8 cellular contexts compared by ENCODE assay signal in genomic region chr9:91101598-91102168, GRCh38.
A peak's percentile ranks its signal among the peaks of the same experiment; 100 is the strongest.
DNase-seq lines count a peak whose midpoint lies in the region; ATAC-seq and TF ChIP-seq lines count a peak whose summit lies in the region.

No MANE protein-coding gene starts in this region.

- no TSS peak for BruUV-seq in A673 (replicated peaks; lab: Mats Ljungman, UMichigan)

- peak; percentile 97 for DNase-seq in activated CD8-positive, alpha-beta T cell treated with anti-CD3 and anti-CD28 coated beads for 36 hours
- DNase-seq in right cardiac atrium = peak in 1 of 3 donors; percentile 49
- peak; percentile 54 for DNase-seq in stimulated activated CD8-positive, alpha-beta memory T cell treated with anti-CD3 and anti-CD28 coated beads, Interleukin-7, amount 100 ng/mL, for 24 hours (ENCODE audit: low read depth)
- DNase-seq in A172 (ENCODE audit: low spot score) = no peak
- DNase-seq in A673 (ENCODE audit: low spot score) = no peak
- DNase-seq in iPS-NIHi11 (ENCODE audit: low spot score) = no peak
- DNase-seq in middle frontal gyrus (ENCODE audit: extremely low spot score, low spot score) = no peak

- peaks cover 2% of the 10 kb centered on the region for H3K36me3 Mint-ChIP-seq in activated CD8-positive, alpha-beta T cell treated with anti-CD3 and anti-CD28 coated beads for 36 hours (ENCODE audit: low read depth)

- intact Hi-C loops in activated CD8-positive, alpha-beta T cell treated with anti-CD3 and anti-CD28 coated beads for 36 hours (cut with micrococcal nuclease) = loop anchor here (1.0 to 5.0 kb wide), 3 partner anchors 46 to 92 kb away; no protein-coding TSS in a partner anchor
- intact Hi-C loops in right cardiac atrium (cut with DNase I) = loop anchor here in 1 of 4 donors (10.0 kb wide), 2 partner anchors 93 to 323 kb away; partner anchors contain the start of gene NFIL3
- intact Hi-C loops in A673 (cut with micrococcal nuclease; ENCODE audit: unreplicated experiment) = no loop called here

- H3K27ac Mint-ChIP-seq in activated CD8-positive, alpha-beta T cell treated with anti-CD3 and anti-CD28 coated beads for 36 hours = peak overlapping the region; percentile 95

- CTCF ChIA-PET in activated CD8-positive, alpha-beta T cell treated with anti-CD3 and anti-CD28 coated beads for 36 hours (lab: Charles Lee) = interaction anchor here (1.2 to 3.0 kb wide), 6 partner anchors 16 to 324 kb away, joined by 5 to 22 read pairs (median 5); no protein-coding TSS in a partner anchor
- CTCF ChIA-PET in A673 (lab: Charles Lee) = no interaction called here

- peaks cover 58% of the 10 kb centered on the region for H3K4me1 Mint-ChIP-seq in activated CD8-positive, alpha-beta T cell treated with anti-CD3 and anti-CD28 coated beads for 36 hours (ENCODE audit: low read depth)

- H3K4me3 ChIP-seq in right cardiac atrium (ENCODE audit: low read length) = no peak overlapping the region
- H3K4me3 ChIP-seq in A673 (ENCODE audit: low read depth, low read length, poor library complexity, severe bottlenecking) = no peak overlapping the region

- peaks cover 3% of the 10 kb centered on the region for H3K27me3 Mint-ChIP-seq in activated CD8-positive, alpha-beta T cell treated with anti-CD3 and anti-CD28 coated beads for 36 hours

- H3K9me3 ChIP-seq in right cardiac atrium (ENCODE audit: control insufficient read depth, low read length) (no peaks in the 10 kb centered on the region), A673 (ENCODE audit: low read depth, low read length, poor library complexity, severe bottlenecking) (no peaks in the 10 kb centered on the region)

- TF ChIP-seq CTCF in activated CD8-positive, alpha-beta T cell treated with anti-CD3 and anti-CD28 coated beads for 36 hours (IDR thresholded peaks at IDR 0.05) = no peak
- no peak for TF ChIP-seq CTCF in A673 (conservative IDR thresholded peaks at IDR 0.05; ENCODE audit: low read depth, low read length)

- no peaks in the 10 kb centered on the region for H3K9me3 Mint-ChIP-seq in activated CD8-positive, alpha-beta T cell treated with anti-CD3 and anti-CD28 coated beads for 36 hours

- H3K4me1 ChIP-seq in right cardiac atrium (ENCODE audit: control insufficient read depth, insufficient read depth, low read length) (peaks cover 14% of the 10 kb centered on the region), A673 (ENCODE audit: insufficient read depth, low read length, poor library complexity, severe bottlenecking) (peaks cover 7% of the 10 kb centered on the region)

- WGBS in right cardiac atrium = 37% methylated on average over 8 of the region's 8 CpGs

- peak overlapping the region; percentile 79 for H3K4me3 Mint-ChIP-seq in activated CD8-positive, alpha-beta T cell treated with anti-CD3 and anti-CD28 coated beads for 36 hours

- POLR2A ChIA-PET in activated CD8-positive, alpha-beta T cell treated with anti-CD3 and anti-CD28 coated beads for 36 hours (lab: Charles Lee) = interaction anchor here (0.8 to 5.9 kb wide), 13 partner anchors 12 to 324 kb away, joined by 3 to 64 read pairs (median 3); no protein-coding TSS in a partner anchor
- POLR2A ChIA-PET in A673 (lab: Charles Lee; ENCODE audit: low non-redundant PET) = no interaction called here

- H3K27ac ChIP-seq in right cardiac atrium (ENCODE audit: low read length) (peak overlapping the region; percentile 80), A673 (ENCODE audit: low read depth, low read length, poor library complexity, severe bottlenecking) (no peak overlapping the region)

- H3K36me3 ChIP-seq in A673 (ENCODE audit: insufficient read depth, low read length, poor library complexity, severe bottlenecking) = no peaks in the 10 kb centered on the region

- ATAC-seq in HG03135 (IDR thresholded peaks at IDR 0.05; ENCODE audit: unreplicated experiment) (peak; percentile 49), right cardiac atrium (peak in 1 of 2 donors; percentile 18)
- peak; percentile 82 for ATAC-seq in activated CD8-positive, alpha-beta T cell treated with anti-CD3 and anti-CD28 coated beads for 36 hours

- H3K27me3 ChIP-seq in right cardiac atrium (ENCODE audit: control insufficient read depth, insufficient read depth) (no peaks in the 10 kb centered on the region), A673 (replicated peaks; ENCODE audit: insufficient read depth, low read depth, low read length, poor library complexity) (no peaks in the 10 kb centered on the region)

Comparison
In these comparisons a context has a peak if more than half of its experiments do, and no peak if none do; other contexts are left out.
1. DNase-seq: peak in activated CD8-positive, alpha-beta T cell treated with anti-CD3 and anti-CD28 coated beads for 36 hours (single experiment) and stimulated activated CD8-positive, alpha-beta memory T cell treated with anti-CD3 and anti-CD28 coated beads, Interleukin-7, amount 100 ng/mL, for 24 hours (single experiment); none in A172 (single experiment), A673 (single experiment), iPS-NIHi11 (single experiment) and middle frontal gyrus (single experiment).